Comparison of ENCODE assay signal across 1 cellular context in the genomic region with DNA sequence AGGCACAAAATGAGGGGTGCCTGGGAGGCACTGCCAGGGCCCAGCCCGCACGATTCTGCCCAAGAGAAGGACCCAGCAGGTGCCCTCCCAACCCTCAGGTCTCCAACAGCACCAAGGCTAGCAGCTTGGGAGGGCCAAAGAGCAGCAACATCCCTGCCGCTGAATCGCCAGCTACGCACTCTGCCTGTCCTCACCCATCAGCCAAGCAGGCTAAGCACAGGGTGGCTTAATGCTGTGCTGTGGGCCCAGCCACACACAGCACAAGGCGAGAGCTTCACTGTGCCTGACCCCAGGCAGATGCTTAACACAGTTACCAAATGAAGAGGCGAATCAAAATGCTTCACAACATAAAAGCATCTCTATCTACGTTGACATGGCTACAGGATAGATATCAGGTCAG.
TF ChIP-seq lines count a peak whose summit lies in the region.

No MANE protein-coding gene starts in this region.

TF ChIP-seq in IMR-90, 13 proteins besides CTCF, POLR2A, EP300 and RAD21 (continued from another document):
- no peak for TF ChIP-seq FOS (IDR thresholded peaks at IDR 0.05; ENCODE audit: low read depth, low read length)
- TF ChIP-seq, protein P1, sequence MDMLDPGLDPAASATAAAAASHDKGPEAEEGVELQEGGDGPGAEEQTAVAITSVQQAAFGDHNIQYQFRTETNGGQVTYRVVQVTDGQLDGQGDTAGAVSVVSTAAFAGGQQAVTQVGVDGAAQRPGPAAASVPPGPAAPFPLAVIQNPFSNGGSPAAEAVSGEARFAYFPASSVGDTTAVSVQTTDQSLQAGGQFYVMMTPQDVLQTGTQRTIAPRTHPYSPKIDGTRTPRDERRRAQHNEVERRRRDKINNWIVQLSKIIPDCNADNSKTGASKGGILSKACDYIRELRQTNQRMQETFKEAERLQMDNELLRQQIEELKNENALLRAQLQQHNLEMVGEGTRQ (IDR thresholded peaks at IDR 0.05; ENCODE audit: low read depth, low read length) = no peak
- TF ChIP-seq MAZ (IDR thresholded peaks at IDR 0.05; ENCODE audit: borderline replicate concordance, low read depth, low read length) = no peak
- TF ChIP-seq RFX5 (IDR thresholded peaks at IDR 0.05; ENCODE audit: low read depth, low read length) = no peak
- TF ChIP-seq SMC3 (IDR thresholded peaks at IDR 0.05; ENCODE audit: low read depth, low read length) = no peak
- TF ChIP-seq, protein P2, sequence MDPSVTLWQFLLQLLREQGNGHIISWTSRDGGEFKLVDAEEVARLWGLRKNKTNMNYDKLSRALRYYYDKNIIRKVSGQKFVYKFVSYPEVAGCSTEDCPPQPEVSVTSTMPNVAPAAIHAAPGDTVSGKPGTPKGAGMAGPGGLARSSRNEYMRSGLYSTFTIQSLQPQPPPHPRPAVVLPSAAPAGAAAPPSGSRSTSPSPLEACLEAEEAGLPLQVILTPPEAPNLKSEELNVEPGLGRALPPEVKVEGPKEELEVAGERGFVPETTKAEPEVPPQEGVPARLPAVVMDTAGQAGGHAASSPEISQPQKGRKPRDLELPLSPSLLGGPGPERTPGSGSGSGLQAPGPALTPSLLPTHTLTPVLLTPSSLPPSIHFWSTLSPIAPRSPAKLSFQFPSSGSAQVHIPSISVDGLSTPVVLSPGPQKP (IDR thresholded peaks at IDR 0.05; ENCODE audit: borderline replicate concordance, low read depth, low read length) = no peak
- TF ChIP-seq CHD1 (IDR thresholded peaks at IDR 0.05; ENCODE audit: low read depth, low read length) = no peak
- no peak for TF ChIP-seq CEBPB (IDR thresholded peaks at IDR 0.05; ENCODE audit: low read depth, low read length)
